ENCODE assay signal across 8 cellular contexts in the genomic region with DNA sequence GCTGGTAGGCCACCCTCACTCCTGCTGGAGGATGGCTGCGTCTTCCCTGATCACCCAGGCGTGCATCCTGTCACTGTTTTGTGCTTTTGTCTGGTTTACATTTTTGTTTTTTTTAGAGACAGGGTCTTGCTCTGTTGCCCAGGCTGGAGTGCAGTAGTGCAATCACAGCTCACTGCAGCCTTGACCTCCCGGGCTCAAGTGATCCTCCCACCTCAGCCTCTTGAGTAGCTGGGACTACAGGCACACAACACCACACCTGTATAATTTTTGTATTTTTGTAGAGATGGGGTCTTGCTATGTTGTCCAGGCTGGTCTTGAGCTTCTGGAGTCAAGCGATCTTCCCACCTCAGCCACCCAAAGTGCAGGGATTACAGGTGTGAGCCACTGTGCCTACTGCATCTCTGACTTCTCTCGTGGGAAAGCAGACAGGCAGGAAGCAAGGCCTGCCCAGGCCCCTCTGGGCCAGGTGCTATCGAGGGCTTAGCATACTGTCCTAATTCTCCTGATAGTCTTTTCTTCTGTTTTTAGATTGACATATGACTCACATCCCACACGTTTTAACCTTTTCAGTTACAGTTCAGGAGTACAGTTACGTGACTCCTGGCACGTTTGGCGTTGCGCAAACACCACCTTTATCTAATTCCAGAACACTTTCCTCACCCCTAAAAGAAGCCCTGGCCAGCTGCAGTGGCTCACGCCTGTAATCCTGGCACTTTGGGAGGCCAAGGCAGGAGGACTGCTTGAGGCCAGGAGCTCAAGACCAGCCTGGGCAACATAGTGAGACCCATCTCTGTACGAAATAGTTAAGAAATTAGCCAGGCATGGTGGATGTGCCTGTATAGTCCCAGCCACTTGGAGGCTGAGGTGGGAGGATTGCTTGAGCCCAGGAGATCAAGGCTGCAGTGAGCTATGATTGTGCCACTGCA. TPM values are rescaled to one million over a fixed set of nuclear protein-coding genes. Genes with fewer than 3 reads are reported as not detected.
DNase-seq lines count a peak whose midpoint lies in the region; ATAC-seq and TF ChIP-seq lines count a peak whose summit lies in the region.
"Not testable (repeated sequence)": the region's sequence is repeated elsewhere in the genome, so short reads cannot be mapped to it uniquely, and the experiment has no call there.

No MANE protein-coding gene starts in this region.

- CTCF ChIA-PET in HEK293 (lab: Yijun Ruan, JAX) = interaction anchor here (0.6 to 1.3 kb wide), 5 partner anchors 35 to 199 kb away, joined by 3 to 6 read pairs (median 4); no protein-coding TSS in a partner anchor

- H3K4me3 ChIP-seq in HEK293 (ENCODE audit: low read depth, low read length); esophagus squamous epithelium; muscle layer of colon (ENCODE audit: low read depth in 1 of 2, low read length in 2 of 2): not testable (repeated sequence)

- not testable (repeated sequence) for H3K36me3 Mint-ChIP-seq in T-helper 17 cell (ENCODE audit: low read depth)
- peaks cover 36 to 53% of the 10 kb centered on the region in 2 donors for H3K36me3 Mint-ChIP-seq in activated naive CD4-positive, alpha-beta T cell treated with anti-CD3 and anti-CD28 coated beads, Interleukin-2, amount 50 U/mL, for 72 hours
- H3K36me3 Mint-ChIP-seq in stimulated activated naive CD8-positive, alpha-beta T cell treated with anti-CD3 and anti-CD28 coated beads, Interleukin-15, Interleukin-2, amounts not matched to agents 100 ng/mL and 50 ng/mL, for 24 hours (ENCODE audit: low read depth) = peaks cover 48% of the 10 kb centered on the region

- not testable (repeated sequence) for H3K9me3 ChIP-seq in HEK293 (ENCODE audit: control insufficient read depth, insufficient read depth, low read depth, low read length); T-helper 17 cell (ENCODE audit: control insufficient read depth, low read length, poor library complexity, severe bottlenecking); esophagus squamous epithelium; muscle layer of colon (ENCODE audit: low read length)

- ATAC-seq in T-helper 17 cell = not testable (repeated sequence)
- ATAC-seq in activated naive CD4-positive, alpha-beta T cell treated with anti-CD3 and anti-CD28 coated beads, Interleukin-2, amount 50 U/mL, for 72 hours = peak; percentile 30 to 47

- not testable (repeated sequence) for H3K27me3 ChIP-seq in esophagus squamous epithelium; muscle layer of colon (ENCODE audit: control insufficient read depth in 1 of 2, insufficient read depth in 2 of 2, low read length in 2 of 2)

- not testable (repeated sequence) for H3K4me1 ChIP-seq in HEK293 (ENCODE audit: control insufficient read depth, insufficient read depth, low read length)
- H3K4me1 ChIP-seq in esophagus squamous epithelium (peaks cover 58 to 100% (median 79%) of the 10 kb centered on the region in 3 donors), muscle layer of colon (ENCODE audit: insufficient read depth, low read length) (peaks cover 45% of the 10 kb centered on the region)

- peak; percentile 31 for DNase-seq in COLO668 (lab: John Stamatoyannopoulos, UW; ENCODE audit: unreplicated experiment)
- peak; percentile 59 for DNase-seq in MV-4-11 (lab: John Stamatoyannopoulos, UW)
- DNase-seq in T-helper 17 cell; esophagus squamous epithelium (lab: John Stamatoyannopoulos, UW): not testable (repeated sequence)
- DNase-seq in activated naive CD4-positive, alpha-beta T cell treated with anti-CD3 and anti-CD28 coated beads, Interleukin-2, amount 50 U/mL, for 72 hours (ENCODE audit: low spot score in 2 of 2) = peak in 1 of 2 donors; percentile 42

- H3K9me3 Mint-ChIP-seq in activated naive CD4-positive, alpha-beta T cell treated with anti-CD3 and anti-CD28 coated beads, Interleukin-2, amount 50 U/mL, for 72 hours; stimulated activated naive CD8-positive, alpha-beta T cell treated with anti-CD3 and anti-CD28 coated beads, Interleukin-15, Interleukin-2, amounts not matched to agents 100 ng/mL and 50 ng/mL, for 24 hours: not testable (repeated sequence)

- peak overlapping the region; percentile 99 for H3K27ac Mint-ChIP-seq in T-helper 17 cell
- H3K27ac Mint-ChIP-seq in activated naive CD4-positive, alpha-beta T cell treated with anti-CD3 and anti-CD28 coated beads, Interleukin-2, amount 50 U/mL, for 72 hours = peak overlapping the region; percentile 97 to 100
- H3K27ac Mint-ChIP-seq in stimulated activated naive CD8-positive, alpha-beta T cell treated with anti-CD3 and anti-CD28 coated beads, Interleukin-15, Interleukin-2, amounts not matched to agents 100 ng/mL and 50 ng/mL, for 24 hours = peak overlapping the region; percentile 90

- 34 to 41% methylated on average over 11 to 13 of the region's 13 CpGs for WGBS in esophagus squamous epithelium, 2 donors

- TF ChIP-seq CTCF in HEK293 (tag by site-specific recombination; IDR thresholded peaks at IDR 0.05); esophagus squamous epithelium (IDR thresholded peaks at IDR 0.05): not testable (repeated sequence)

- 0 out of 2 replicates have a peak overlapping the region, but pooled peaks have one; percentile 2 for H3K27ac ChIP-seq in HEK293 (ENCODE audit: extremely low read depth, low read depth, low read length)
- peak overlapping the region; percentile 79 to 99 (median 89) for H3K27ac ChIP-seq in esophagus squamous epithelium
- peak overlapping the region; percentile 44 for H3K27ac ChIP-seq in muscle layer of colon (ENCODE audit: low read depth, low read length)

- peak overlapping the region; percentile 79 for H3K4me3 Mint-ChIP-seq in T-helper 17 cell
- peak overlapping the region; percentile 72 for H3K4me3 Mint-ChIP-seq in stimulated activated naive CD8-positive, alpha-beta T cell treated with anti-CD3 and anti-CD28 coated beads, Interleukin-15, Interleukin-2, amounts not matched to agents 100 ng/mL and 50 ng/mL, for 24 hours

- not testable (repeated sequence) for TF ChIP-seq POLR2A in esophagus squamous epithelium (IDR thresholded peaks at IDR 0.05)

- POLR2A ChIA-PET in HEK293 (lab: Yijun Ruan, JAX) = interaction anchor here (0.6 kb wide), 1 partner anchor 367 kb away, joined by 9 read pairs; no protein-coding TSS in a partner anchor

- H3K9ac ChIP-seq in muscle layer of colon (ENCODE audit: low read length) = not testable (repeated sequence)

- intact Hi-C loops in esophagus squamous epithelium (cut with DNase I) = not testable (repeated sequence)

- H3K4me1 Mint-ChIP-seq in T-helper 17 cell = peaks cover 66% of the 10 kb centered on the region
- H3K4me1 Mint-ChIP-seq in stimulated activated naive CD8-positive, alpha-beta T cell treated with anti-CD3 and anti-CD28 coated beads, Interleukin-15, Interleukin-2, amounts not matched to agents 100 ng/mL and 50 ng/mL, for 24 hours (ENCODE audit: low read depth) = peaks cover 74% of the 10 kb centered on the region

- H3K36me3 ChIP-seq in HEK293 (ENCODE audit: control insufficient read depth in 2 of 2, insufficient read depth in 1 of 2, low read length in 2 of 2) = not testable (repeated sequence)
- H3K36me3 ChIP-seq in esophagus squamous epithelium (peaks cover 0 to 29% (median 4%) of the 10 kb centered on the region in 3 donors), muscle layer of colon (ENCODE audit: insufficient read depth, low read length) (peaks cover 11% of the 10 kb centered on the region)

- H3K27me3 Mint-ChIP-seq in T-helper 17 cell; stimulated activated naive CD8-positive, alpha-beta T cell treated with anti-CD3 and anti-CD28 coated beads, Interleukin-15, Interleukin-2, amounts not matched to agents 100 ng/mL and 50 ng/mL, for 24 hours: not testable (repeated sequence)

TF ChIP-seq in HEK293, 187 proteins besides CTCF, POLR2A, EP300 and RAD21:
- TF ChIP-seq ZNF600 (tag by site-specific recombination; IDR thresholded peaks at IDR 0.05) (peak; percentile 73; the same call in 1 of the 2 replicates), PRDM1 (tag by site-specific recombination; IDR thresholded peaks at IDR 0.05) (peak; percentile 62), ZNF121 (tag by site-specific recombination; IDR thresholded peaks at IDR 0.05) (peak; percentile 99)
TF ChIP-seq in HEK293: peak in this region for 3; not testable (repeated sequence) for 184.

RNA-seq across cellular contexts. Expression of gene MOB3A, which starts 9.2 kb away (rescaled TPM):
- total RNA-seq in T-helper 17 cell = 100 to 1,000 TPM; 108 to 162 TPM
- 100 to 1,000 TPM in 1 of 2 donors, 10 to 100 TPM in 1; 91.8 to 183 TPM for total RNA-seq in activated naive CD4-positive, alpha-beta T cell treated with anti-CD3 and anti-CD28 coated beads, Interleukin-2, amount 50 U/mL, for 72 hours
- 10 to 100 TPM; 22.9 to 26.9 (median 23.6) TPM for total RNA-seq in esophagus squamous epithelium

RNA-seq across cellular contexts. Expression of gene IZUMO4, which starts 9.8 kb away (rescaled TPM):
- total RNA-seq in T-helper 17 cell (10 to 100 TPM; 12.3 to 19.8 TPM), esophagus squamous epithelium (10 to 100 TPM in 1 of 4 donors, 1 to 10 TPM in 2, not detected in 1; 3.0 to 11.4 (median 3.2) TPM)
- total RNA-seq in activated naive CD4-positive, alpha-beta T cell treated with anti-CD3 and anti-CD28 coated beads, Interleukin-2, amount 50 U/mL, for 72 hours = 100 to 1,000 TPM in 1 of 2 donors, 10 to 100 TPM in 1; 29.7 to 105 TPM

RNA-seq across cellular contexts. Expression of gene MKNK2, which starts 35.9 kb away (rescaled TPM):
- total RNA-seq in T-helper 17 cell (100 to 1,000 TPM; 256 to 288 TPM), esophagus squamous epithelium (100 to 1,000 TPM; 147 to 300 (median 189) TPM)
- 100 to 1,000 TPM; 211 to 261 TPM for total RNA-seq in activated naive CD4-positive, alpha-beta T cell treated with anti-CD3 and anti-CD28 coated beads, Interleukin-2, amount 50 U/mL, for 72 hours

Comparison
In these comparisons a context has a peak if more than half of its experiments do, and no peak if none do; other contexts are left out.
1. H3K27ac ChIP-seq: peak in every context shown above with its lines; median percentile 89 in esophagus squamous epithelium; 44 in muscle layer of colon; 2 in HEK293.